ENCODE assay signal across 1 cellular context in the genomic region with DNA sequence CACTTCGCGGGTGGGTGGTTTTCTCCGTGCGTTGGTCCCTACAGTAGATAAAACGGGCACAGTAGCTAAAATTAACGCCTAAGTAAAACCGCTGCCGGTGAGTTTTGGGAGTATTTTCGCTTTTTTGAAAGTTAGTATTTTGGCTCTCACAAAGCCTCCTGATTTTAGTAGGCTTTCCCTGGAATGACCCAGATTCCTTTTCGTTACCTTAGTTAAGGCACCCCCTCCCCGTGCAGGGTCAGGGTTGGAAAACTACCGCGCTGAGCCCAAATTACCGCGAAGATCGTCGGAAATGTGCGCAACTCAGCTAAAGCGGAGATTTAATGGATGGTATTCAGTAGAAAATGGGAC.
TF ChIP-seq lines count a peak whose summit lies in the region.

No MANE protein-coding gene starts in this region.

TF ChIP-seq in HepG2, 621 proteins besides CTCF, POLR2A, EP300 and RAD21 (continued from another document and continues in another):
- TF ChIP-seq, protein P1, sequence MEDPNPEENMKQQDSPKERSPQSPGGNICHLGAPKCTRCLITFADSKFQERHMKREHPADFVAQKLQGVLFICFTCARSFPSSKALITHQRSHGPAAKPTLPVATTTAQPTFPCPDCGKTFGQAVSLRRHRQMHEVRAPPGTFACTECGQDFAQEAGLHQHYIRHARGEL (CRISPR knock-in tag; IDR thresholded peaks at IDR 0.05), result no peak
- TF ChIP-seq HDAC6 (IDR thresholded peaks at IDR 0.05; ENCODE audit: low read depth, low read length) (0 out of 2 replicates have a peak, but pooled peaks have one; percentile 51), ZMAT3 (CRISPR knock-in tag; conservative IDR thresholded peaks at IDR 0.05) (0 out of 2 replicates have a peak, but pooled peaks have one; percentile 62), THAP11 (CRISPR knock-in tag; IDR thresholded peaks at IDR 0.05) (peak; percentile 57), ZNF543 (CRISPR knock-in tag; IDR thresholded peaks at IDR 0.05) (no peak), IRF2 (CRISPR knock-in tag; IDR thresholded peaks at IDR 0.05) (no peak), GLI4 (CRISPR knock-in tag; IDR thresholded peaks at IDR 0.05; ENCODE audit: borderline replicate concordance) (no peak), NCOA5 (CRISPR knock-in tag; IDR thresholded peaks at IDR 0.05) (no peak), MTF1 (CRISPR knock-in tag; IDR thresholded peaks at IDR 0.05) (no peak), ELF3 (CRISPR knock-in tag; IDR thresholded peaks at IDR 0.05) (no peak), ZNF563 (CRISPR knock-in tag; IDR thresholded peaks at IDR 0.05) (peak; percentile 7; the same call in 1 of the 2 replicates), TRIM24 (CRISPR knock-in tag; IDR thresholded peaks at IDR 0.05) (no peak), ZNF335 (CRISPR knock-in tag; IDR thresholded peaks at IDR 0.05) (no peak), TBX2 (CRISPR knock-in tag; IDR thresholded peaks at IDR 0.05; ENCODE audit: borderline replicate concordance) (no peak), ZNF816 (CRISPR knock-in tag; IDR thresholded peaks at IDR 0.05; ENCODE audit: borderline replicate concordance) (0 out of 2 replicates have a peak, but pooled peaks have one; percentile 8), EEA1 (CRISPR knock-in tag; IDR thresholded peaks at IDR 0.05; ENCODE audit: borderline replicate concordance) (no peak), EZH2 (conservative IDR thresholded peaks at IDR 0.05; ENCODE audit: low read depth, low read length) (no peak), SRY (CRISPR knock-in tag; IDR thresholded peaks at IDR 0.05) (no peak), NAIF1 (CRISPR knock-in tag; IDR thresholded peaks at IDR 0.05; ENCODE audit: borderline replicate concordance) (peak; percentile 35; the same call in 1 of the 2 replicates), SRSF9 (IDR thresholded peaks at IDR 0.05; ENCODE audit: borderline replicate concordance, insufficient read depth, low read depth, low read length, poor library complexity, severe bottlenecking) (no peak), ZNF510 (CRISPR knock-in tag; IDR thresholded peaks at IDR 0.05; ENCODE audit: low read depth) (no peak), ETV5 (CRISPR knock-in tag; IDR thresholded peaks at IDR 0.05; ENCODE audit: borderline replicate concordance) (no peak), ZNF292 (CRISPR knock-in tag; IDR thresholded peaks at IDR 0.05; ENCODE audit: borderline replicate concordance, low read depth) (no peak)
- TF ChIP-seq, protein P2, sequence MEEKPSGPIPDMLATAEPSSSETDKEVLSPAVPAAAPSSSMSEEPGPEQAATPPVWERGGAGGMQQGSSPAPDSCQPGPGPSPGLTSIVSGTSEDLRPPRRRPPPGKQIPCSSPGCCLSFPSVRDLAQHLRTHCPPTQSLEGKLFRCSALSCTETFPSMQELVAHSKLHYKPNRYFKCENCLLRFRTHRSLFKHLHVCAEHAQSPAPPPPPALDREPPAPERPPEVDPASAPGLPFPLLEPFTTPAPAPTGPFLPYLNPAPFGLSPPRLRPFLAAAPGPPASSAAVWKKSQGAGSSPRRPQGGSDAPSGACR (CRISPR knock-in tag; IDR thresholded peaks at IDR 0.05), result 0 out of 2 replicates have a peak, but pooled peaks have one; percentile 44
- TF ChIP-seq, protein P3, sequence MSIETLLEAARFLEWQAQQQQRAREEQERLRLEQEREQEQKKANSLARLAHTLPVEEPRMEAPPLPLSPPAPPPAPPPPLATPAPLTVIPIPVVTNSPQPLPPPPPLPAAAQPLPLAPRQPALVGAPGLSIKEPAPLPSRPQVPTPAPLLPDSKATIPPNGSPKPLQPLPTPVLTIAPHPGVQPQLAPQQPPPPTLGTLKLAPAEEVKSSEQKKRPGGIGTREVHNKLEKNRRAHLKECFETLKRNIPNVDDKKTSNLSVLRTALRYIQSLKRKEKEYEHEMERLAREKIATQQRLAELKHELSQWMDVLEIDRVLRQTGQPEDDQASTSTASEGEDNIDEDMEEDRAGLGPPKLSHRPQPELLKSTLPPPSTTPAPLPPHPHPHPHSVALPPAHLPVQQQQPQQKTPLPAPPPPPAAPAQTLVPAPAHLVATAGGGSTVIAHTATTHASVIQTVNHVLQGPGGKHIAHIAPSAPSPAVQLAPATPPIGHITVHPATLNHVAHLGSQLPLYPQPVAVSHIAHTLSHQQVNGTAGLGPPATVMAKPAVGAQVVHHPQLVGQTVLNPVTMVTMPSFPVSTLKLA (IDR thresholded peaks at IDR 0.05), result no peak
- TF ChIP-seq, protein P4, sequence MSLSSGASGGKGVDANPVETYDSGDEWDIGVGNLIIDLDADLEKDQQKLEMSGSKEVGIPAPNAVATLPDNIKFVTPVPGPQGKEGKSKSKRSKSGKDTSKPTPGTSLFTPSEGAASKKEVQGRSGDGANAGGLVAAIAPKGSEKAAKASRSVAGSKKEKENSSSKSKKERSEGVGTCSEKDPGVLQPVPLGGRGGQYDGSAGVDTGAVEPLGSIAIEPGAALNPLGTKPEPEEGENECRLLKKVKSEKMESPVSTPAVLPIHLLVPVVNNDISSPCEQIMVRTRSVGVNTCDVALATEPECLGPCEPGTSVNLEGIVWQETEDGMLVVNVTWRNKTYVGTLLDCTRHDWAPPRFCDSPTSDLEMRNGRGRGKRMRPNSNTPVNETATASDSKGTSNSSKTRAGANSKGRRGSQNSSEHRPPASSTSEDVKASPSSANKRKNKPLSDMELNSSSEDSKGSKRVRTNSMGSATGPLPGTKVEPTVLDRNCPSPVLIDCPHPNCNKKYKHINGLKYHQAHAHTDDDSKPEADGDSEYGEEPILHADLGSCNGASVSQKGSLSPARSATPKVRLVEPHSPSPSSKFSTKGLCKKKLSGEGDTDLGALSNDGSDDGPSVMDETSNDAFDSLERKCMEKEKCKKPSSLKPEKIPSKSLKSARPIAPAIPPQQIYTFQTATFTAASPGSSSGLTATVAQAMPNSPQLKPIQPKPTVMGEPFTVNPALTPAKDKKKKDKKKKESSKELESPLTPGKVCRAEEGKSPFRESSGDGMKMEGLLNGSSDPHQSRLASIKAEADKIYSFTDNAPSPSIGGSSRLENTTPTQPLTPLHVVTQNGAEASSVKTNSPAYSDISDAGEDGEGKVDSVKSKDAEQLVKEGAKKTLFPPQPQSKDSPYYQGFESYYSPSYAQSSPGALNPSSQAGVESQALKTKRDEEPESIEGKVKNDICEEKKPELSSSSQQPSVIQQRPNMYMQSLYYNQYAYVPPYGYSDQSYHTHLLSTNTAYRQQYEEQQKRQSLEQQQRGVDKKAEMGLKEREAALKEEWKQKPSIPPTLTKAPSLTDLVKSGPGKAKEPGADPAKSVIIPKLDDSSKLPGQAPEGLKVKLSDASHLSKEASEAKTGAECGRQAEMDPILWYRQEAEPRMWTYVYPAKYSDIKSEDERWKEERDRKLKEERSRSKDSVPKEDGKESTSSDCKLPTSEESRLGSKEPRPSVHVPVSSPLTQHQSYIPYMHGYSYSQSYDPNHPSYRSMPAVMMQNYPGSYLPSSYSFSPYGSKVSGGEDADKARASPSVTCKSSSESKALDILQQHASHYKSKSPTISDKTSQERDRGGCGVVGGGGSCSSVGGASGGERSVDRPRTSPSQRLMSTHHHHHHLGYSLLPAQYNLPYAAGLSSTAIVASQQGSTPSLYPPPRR (CRISPR knock-in tag; IDR thresholded peaks at IDR 0.05; ENCODE audit: borderline replicate concordance), result no peak
- TF ChIP-seq, protein P5, sequence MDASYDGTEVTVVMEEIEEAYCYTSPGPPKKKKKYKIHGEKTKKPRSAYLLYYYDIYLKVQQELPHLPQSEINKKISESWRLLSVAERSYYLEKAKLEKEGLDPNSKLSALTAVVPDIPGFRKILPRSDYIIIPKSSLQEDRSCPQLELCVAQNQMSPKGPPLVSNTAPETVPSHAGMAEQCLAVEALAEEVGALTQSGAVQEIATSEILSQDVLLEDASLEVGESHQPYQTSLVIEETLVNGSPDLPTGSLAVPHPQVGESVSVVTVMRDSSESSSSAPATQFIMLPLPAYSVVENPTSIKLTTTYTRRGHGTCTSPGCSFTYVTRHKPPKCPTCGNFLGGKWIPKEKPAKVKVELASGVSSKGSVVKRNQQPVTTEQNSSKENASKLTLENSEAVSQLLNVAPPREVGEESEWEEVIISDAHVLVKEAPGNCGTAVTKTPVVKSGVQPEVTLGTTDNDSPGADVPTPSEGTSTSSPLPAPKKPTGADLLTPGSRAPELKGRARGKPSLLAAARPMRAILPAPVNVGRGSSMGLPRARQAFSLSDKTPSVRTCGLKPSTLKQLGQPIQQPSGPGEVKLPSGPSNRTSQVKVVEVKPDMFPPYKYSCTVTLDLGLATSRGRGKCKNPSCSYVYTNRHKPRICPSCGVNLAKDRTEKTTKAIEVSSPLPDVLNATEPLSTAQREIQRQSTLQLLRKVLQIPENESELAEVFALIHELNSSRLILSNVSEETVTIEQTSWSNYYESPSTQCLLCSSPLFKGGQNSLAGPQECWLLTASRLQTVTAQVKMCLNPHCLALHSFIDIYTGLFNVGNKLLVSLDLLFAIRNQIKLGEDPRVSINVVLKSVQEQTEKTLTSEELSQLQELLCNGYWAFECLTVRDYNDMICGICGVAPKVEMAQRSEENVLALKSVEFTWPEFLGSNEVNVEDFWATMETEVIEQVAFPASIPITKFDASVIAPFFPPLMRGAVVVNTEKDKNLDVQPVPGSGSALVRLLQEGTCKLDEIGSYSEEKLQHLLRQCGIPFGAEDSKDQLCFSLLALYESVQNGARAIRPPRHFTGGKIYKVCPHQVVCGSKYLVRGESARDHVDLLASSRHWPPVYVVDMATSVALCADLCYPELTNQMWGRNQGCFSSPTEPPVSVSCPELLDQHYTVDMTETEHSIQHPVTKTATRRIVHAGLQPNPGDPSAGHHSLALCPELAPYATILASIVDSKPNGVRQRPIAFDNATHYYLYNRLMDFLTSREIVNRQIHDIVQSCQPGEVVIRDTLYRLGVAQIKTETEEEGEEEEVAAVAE (CRISPR knock-in tag; IDR thresholded peaks at IDR 0.05; ENCODE audit: borderline replicate concordance), result 0 out of 2 replicates have a peak, but pooled peaks have one; percentile 1
- TF ChIP-seq, protein P6, sequence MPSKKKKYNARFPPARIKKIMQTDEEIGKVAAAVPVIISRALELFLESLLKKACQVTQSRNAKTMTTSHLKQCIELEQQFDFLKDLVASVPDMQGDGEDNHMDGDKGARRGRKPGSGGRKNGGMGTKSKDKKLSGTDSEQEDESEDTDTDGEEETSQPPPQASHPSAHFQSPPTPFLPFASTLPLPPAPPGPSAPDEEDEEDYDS (CRISPR knock-in tag; IDR thresholded peaks at IDR 0.05), result peak; percentile 98
- TF ChIP-seq, protein P7, sequence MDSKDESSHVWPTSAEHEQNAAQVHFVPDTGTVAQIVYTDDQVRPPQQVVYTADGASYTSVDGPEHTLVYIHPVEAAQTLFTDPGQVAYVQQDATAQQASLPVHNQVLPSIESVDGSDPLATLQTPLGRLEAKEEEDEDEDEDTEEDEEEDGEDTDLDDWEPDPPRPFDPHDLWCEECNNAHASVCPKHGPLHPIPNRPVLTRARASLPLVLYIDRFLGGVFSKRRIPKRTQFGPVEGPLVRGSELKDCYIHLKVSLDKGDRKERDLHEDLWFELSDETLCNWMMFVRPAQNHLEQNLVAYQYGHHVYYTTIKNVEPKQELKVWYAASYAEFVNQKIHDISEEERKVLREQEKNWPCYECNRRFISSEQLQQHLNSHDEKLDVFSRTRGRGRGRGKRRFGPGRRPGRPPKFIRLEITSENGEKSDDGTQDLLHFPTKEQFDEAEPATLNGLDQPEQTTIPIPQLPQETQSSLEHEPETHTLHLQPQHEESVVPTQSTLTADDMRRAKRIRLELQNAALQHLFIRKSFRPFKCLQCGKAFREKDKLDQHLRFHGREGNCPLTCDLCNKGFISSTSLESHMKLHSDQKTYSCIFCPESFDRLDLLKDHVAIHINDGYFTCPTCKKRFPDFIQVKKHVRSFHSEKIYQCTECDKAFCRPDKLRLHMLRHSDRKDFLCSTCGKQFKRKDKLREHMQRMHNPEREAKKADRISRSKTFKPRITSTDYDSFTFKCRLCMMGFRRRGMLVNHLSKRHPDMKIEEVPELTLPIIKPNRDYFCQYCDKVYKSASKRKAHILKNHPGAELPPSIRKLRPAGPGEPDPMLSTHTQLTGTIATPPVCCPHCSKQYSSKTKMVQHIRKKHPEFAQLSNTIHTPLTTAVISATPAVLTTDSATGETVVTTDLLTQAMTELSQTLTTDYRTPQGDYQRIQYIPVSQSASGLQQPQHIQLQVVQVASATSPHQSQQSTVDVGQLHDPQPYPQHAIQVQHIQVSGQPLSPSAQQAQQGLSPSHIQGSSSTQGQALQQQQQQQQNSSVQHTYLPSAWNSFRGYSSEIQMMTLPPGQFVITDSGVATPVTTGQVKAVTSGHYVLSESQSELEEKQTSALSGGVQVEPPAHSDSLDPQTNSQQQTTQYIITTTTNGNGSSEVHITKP (CRISPR knock-in tag; IDR thresholded peaks at IDR 0.05; ENCODE audit: low read depth), result no peak
- TF ChIP-seq, protein P8, sequence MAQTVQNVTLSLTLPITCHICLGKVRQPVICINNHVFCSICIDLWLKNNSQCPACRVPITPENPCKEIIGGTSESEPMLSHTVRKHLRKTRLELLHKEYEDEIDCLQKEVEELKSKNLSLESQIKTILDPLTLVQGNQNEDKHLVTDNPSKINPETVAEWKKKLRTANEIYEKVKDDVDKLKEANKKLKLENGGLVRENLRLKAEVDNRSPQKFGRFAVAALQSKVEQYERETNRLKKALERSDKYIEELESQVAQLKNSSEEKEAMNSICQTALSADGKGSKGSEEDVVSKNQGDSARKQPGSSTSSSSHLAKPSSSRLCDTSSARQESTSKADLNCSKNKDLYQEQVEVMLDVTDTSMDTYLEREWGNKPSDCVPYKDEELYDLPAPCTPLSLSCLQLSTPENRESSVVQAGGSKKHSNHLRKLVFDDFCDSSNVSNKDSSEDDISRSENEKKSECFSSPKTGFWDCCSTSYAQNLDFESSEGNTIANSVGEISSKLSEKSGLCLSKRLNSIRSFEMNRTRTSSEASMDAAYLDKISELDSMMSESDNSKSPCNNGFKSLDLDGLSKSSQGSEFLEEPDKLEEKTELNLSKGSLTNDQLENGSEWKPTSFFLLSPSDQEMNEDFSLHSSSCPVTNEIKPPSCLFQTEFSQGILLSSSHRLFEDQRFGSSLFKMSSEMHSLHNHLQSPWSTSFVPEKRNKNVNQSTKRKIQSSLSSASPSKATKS (CRISPR knock-in tag; IDR thresholded peaks at IDR 0.05), result no peak
